1 cellular context compared by ENCODE assay signal in genomic region chr9:92138157-92138959, GRCh38.
TF ChIP-seq lines count a peak whose summit lies in the region.

No MANE protein-coding gene starts in this region.

TF ChIP-seq in HepG2, 621 proteins besides CTCF, POLR2A, EP300 and RAD21 (continued from another document and continues in another):
- TF ChIP-seq ZNF646 (CRISPR knock-in tag; IDR thresholded peaks at IDR 0.05) (no peak), JARID2 (CRISPR knock-in tag; IDR thresholded peaks at IDR 0.05; ENCODE audit: insufficient replicate concordance) (no peak), ZNF142 (CRISPR knock-in tag; IDR thresholded peaks at IDR 0.05) (peak; percentile 38; the same call in 1 of the 2 replicates), NCOR1 (IDR thresholded peaks at IDR 0.05; ENCODE audit: borderline replicate concordance, low read length) (0 out of 2 replicates have a peak, but pooled peaks have one; percentile 28), JDP2 (CRISPR knock-in tag; IDR thresholded peaks at IDR 0.05; ENCODE audit: borderline replicate concordance) (no peak; the same call in 1 of the 2 replicates), ATF2 (CRISPR knock-in tag; IDR thresholded peaks at IDR 0.05) (0 out of 2 replicates have a peak, but pooled peaks have one; percentile 8), DPF2 (CRISPR knock-in tag; IDR thresholded peaks at IDR 0.05; ENCODE audit: borderline replicate concordance, low read depth) (no peak), ZNF556 (CRISPR knock-in tag; IDR thresholded peaks at IDR 0.05; ENCODE audit: borderline replicate concordance) (0 out of 2 replicates have a peak, but pooled peaks have one; percentile 26), MEF2D (CRISPR knock-in tag; IDR thresholded peaks at IDR 0.05) (no peak; the same call in 1 of the 2 replicates), ZNF614 (CRISPR knock-in tag; IDR thresholded peaks at IDR 0.05; ENCODE audit: borderline replicate concordance) (peak; percentile 30; the same call in 1 of the 2 replicates), CEBPG (CRISPR knock-in tag; IDR thresholded peaks at IDR 0.05) (peak; percentile 64), DMAP1 (CRISPR knock-in tag; IDR thresholded peaks at IDR 0.05) (peak; percentile 70; the same call in 1 of the 2 replicates), PRPF4 (IDR thresholded peaks at IDR 0.05; ENCODE audit: low read depth, low read length, poor library complexity, severe bottlenecking) (no peak), EEA1 (CRISPR knock-in tag; IDR thresholded peaks at IDR 0.05; ENCODE audit: borderline replicate concordance) (0 out of 2 replicates have a peak, but pooled peaks have one; percentile 79), ELF1 (CRISPR knock-in tag; IDR thresholded peaks at IDR 0.05) (no peak), ZNF761 (CRISPR knock-in tag; conservative IDR thresholded peaks at IDR 0.05) (no peak; the same call in 1 of the 2 replicates), ZNF275 (CRISPR knock-in tag; IDR thresholded peaks at IDR 0.05; ENCODE audit: borderline replicate concordance) (peak; percentile 6; the same call in 1 of the 2 replicates), RXRA (CRISPR knock-in tag; IDR thresholded peaks at IDR 0.05) (peak; percentile 65), FOXK2 (IDR thresholded peaks at IDR 0.05) (no peak), NCOA5 (CRISPR knock-in tag; IDR thresholded peaks at IDR 0.05) (no peak), NR2C2 (CRISPR knock-in tag; IDR thresholded peaks at IDR 0.05; ENCODE audit: borderline replicate concordance) (peak; percentile 91), ZNF383 (CRISPR knock-in tag; IDR thresholded peaks at IDR 0.05; ENCODE audit: borderline replicate concordance) (no peak), CENPX (CRISPR knock-in tag; IDR thresholded peaks at IDR 0.05) (no peak), SP5 (CRISPR knock-in tag; IDR thresholded peaks at IDR 0.05; ENCODE audit: borderline replicate concordance, low read depth) (no peak), CENPT (CRISPR knock-in tag; IDR thresholded peaks at IDR 0.05; ENCODE audit: low read depth) (no peak), KLF9 (CRISPR knock-in tag; IDR thresholded peaks at IDR 0.05; ENCODE audit: low read depth) (no peak), ESRRA (CRISPR knock-in tag; IDR thresholded peaks at IDR 0.05; ENCODE audit: low read depth) (no peak), ZFP41 (CRISPR knock-in tag; IDR thresholded peaks at IDR 0.05; ENCODE audit: borderline replicate concordance) (0 out of 2 replicates have a peak, but pooled peaks have one; percentile 59), ZNF777 (CRISPR knock-in tag; IDR thresholded peaks at IDR 0.05) (peak; percentile 88), HMGA1 (CRISPR knock-in tag; conservative IDR thresholded peaks at IDR 0.05) (no peak), HNRNPK (IDR thresholded peaks at IDR 0.05; ENCODE audit: low read depth, low read length, poor library complexity, severe bottlenecking) (no peak), SALL1 (CRISPR knock-in tag; IDR thresholded peaks at IDR 0.05) (no peak; the same call in 1 of the 2 replicates), ZNF788 (CRISPR knock-in tag; IDR thresholded peaks at IDR 0.05; ENCODE audit: borderline replicate concordance) (no peak), CBX1 (IDR thresholded peaks at IDR 0.05; ENCODE audit: low read depth) (no peak), RFX3 (CRISPR knock-in tag; IDR thresholded peaks at IDR 0.05) (no peak)
- TF ChIP-seq, protein P1, sequence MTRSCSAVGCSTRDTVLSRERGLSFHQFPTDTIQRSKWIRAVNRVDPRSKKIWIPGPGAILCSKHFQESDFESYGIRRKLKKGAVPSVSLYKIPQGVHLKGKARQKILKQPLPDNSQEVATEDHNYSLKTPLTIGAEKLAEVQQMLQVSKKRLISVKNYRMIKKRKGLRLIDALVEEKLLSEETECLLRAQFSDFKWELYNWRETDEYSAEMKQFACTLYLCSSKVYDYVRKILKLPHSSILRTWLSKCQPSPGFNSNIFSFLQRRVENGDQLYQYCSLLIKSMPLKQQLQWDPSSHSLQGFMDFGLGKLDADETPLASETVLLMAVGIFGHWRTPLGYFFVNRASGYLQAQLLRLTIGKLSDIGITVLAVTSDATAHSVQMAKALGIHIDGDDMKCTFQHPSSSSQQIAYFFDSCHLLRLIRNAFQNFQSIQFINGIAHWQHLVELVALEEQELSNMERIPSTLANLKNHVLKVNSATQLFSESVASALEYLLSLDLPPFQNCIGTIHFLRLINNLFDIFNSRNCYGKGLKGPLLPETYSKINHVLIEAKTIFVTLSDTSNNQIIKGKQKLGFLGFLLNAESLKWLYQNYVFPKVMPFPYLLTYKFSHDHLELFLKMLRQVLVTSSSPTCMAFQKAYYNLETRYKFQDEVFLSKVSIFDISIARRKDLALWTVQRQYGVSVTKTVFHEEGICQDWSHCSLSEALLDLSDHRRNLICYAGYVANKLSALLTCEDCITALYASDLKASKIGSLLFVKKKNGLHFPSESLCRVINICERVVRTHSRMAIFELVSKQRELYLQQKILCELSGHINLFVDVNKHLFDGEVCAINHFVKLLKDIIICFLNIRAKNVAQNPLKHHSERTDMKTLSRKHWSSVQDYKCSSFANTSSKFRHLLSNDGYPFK (CRISPR knock-in tag; IDR thresholded peaks at IDR 0.05; ENCODE audit: borderline replicate concordance), result no peak; the same call in 1 of the 2 replicates
- TF ChIP-seq, protein P2, sequence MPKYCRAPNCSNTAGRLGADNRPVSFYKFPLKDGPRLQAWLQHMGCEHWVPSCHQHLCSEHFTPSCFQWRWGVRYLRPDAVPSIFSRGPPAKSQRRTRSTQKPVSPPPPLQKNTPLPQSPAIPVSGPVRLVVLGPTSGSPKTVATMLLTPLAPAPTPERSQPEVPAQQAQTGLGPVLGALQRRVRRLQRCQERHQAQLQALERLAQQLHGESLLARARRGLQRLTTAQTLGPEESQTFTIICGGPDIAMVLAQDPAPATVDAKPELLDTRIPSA (CRISPR knock-in tag; IDR thresholded peaks at IDR 0.05; ENCODE audit: borderline replicate concordance), result no peak
- TF ChIP-seq, protein P3, sequence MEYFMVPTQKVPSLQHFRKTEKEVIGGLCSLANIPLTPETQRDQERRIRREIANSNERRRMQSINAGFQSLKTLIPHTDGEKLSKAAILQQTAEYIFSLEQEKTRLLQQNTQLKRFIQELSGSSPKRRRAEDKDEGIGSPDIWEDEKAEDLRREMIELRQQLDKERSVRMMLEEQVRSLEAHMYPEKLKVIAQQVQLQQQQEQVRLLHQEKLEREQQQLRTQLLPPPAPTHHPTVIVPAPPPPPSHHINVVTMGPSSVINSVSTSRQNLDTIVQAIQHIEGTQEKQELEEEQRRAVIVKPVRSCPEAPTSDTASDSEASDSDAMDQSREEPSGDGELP (IDR thresholded peaks at IDR 0.05; ENCODE audit: borderline replicate concordance, low read depth), result peak; percentile 62; the same call in 1 of the 2 replicates
- TF ChIP-seq, protein P4, sequence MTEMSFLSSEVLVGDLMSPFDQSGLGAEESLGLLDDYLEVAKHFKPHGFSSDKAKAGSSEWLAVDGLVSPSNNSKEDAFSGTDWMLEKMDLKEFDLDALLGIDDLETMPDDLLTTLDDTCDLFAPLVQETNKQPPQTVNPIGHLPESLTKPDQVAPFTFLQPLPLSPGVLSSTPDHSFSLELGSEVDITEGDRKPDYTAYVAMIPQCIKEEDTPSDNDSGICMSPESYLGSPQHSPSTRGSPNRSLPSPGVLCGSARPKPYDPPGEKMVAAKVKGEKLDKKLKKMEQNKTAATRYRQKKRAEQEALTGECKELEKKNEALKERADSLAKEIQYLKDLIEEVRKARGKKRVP (CRISPR knock-in tag; IDR thresholded peaks at IDR 0.05), result no peak; a peak in 1 of 4 replicates
- TF ChIP-seq, protein P5, sequence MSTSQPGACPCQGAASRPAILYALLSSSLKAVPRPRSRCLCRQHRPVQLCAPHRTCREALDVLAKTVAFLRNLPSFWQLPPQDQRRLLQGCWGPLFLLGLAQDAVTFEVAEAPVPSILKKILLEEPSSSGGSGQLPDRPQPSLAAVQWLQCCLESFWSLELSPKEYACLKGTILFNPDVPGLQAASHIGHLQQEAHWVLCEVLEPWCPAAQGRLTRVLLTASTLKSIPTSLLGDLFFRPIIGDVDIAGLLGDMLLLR (CRISPR knock-in tag; IDR thresholded peaks at IDR 0.05), result no peak
